In genomic region chr14:106831322-106831720, GRCh38 we compare ENCODE assay signal across 8 cellular contexts.
A peak's percentile ranks its signal among the peaks of the same experiment; 100 is the strongest.
DNase-seq lines count a peak whose midpoint lies in the region; ATAC-seq and TF ChIP-seq lines count a peak whose summit lies in the region.

No MANE protein-coding gene starts in this region.

- no peaks in the 10 kb centered on the region for H3K9me2 ChIP-seq in DOHH2 (replicated peaks; ENCODE audit: control insufficient read depth, low read length)

- H3K4me1 ChIP-seq in DOHH2 (ENCODE audit: control insufficient read depth, low read length) (peaks cover 13% of the 10 kb centered on the region), spleen (no peaks in the 10 kb centered on the region), tibial artery (no peaks in the 10 kb centered on the region)

- no peaks in the 10 kb centered on the region for H3K36me3 Mint-ChIP-seq in activated naive CD4-positive, alpha-beta T cell treated with anti-CD3 and anti-CD28 coated beads for 36 hours (ENCODE audit: low read depth)

- CTCF ChIA-PET in activated naive CD4-positive, alpha-beta T cell treated with anti-CD3 and anti-CD28 coated beads for 36 hours (lab: Charles Lee): interaction anchor here (0.6 to 3.5 kb wide), 30 partner anchors 10 to 50 kb away, joined by 3 to 85 read pairs (median 6); no protein-coding TSS in a partner anchor

- peak; percentile 57 for ATAC-seq in GM21825 (IDR thresholded peaks at IDR 0.05; ENCODE audit: unreplicated experiment)

- no peaks in the 10 kb centered on the region for H3K27me3 Mint-ChIP-seq in activated naive CD4-positive, alpha-beta T cell treated with anti-CD3 and anti-CD28 coated beads for 36 hours (ENCODE audit: low read depth)

- H3K4me2 ChIP-seq in DOHH2 (ENCODE audit: low read length): peak overlapping the region; percentile 17; the same call in 1 of the 2 replicates

- 75 to 90% (median 82%) methylated on average over 11 of the region's 11 CpGs for WGBS in spleen, 5 donors

- peaks cover 15% of the 10 kb centered on the region for H3F3A ChIP-seq in DOHH2 (ENCODE audit: control insufficient read depth, insufficient read depth)

- H3K27me3 ChIP-seq in DOHH2 (ENCODE audit: control insufficient read depth, low read length): no peaks in the 10 kb centered on the region
- no peaks in the 10 kb centered on the region for H3K27me3 ChIP-seq in spleen (replicated peaks in 1 of 7)
- H3K27me3 ChIP-seq in tibial artery: no peaks in the 10 kb centered on the region

- H3K4me1 Mint-ChIP-seq in activated naive CD4-positive, alpha-beta T cell treated with anti-CD3 and anti-CD28 coated beads for 36 hours (ENCODE audit: low read depth): no peaks in the 10 kb centered on the region

- H4K20me1 ChIP-seq in DOHH2 (ENCODE audit: control insufficient read depth, insufficient read depth, low read depth, low read length): no peaks in the 10 kb centered on the region

- TF ChIP-seq POLR2A in spleen (IDR thresholded peaks at IDR 0.05): no peak

- no peak overlapping the region for H3K27ac ChIP-seq in DOHH2 (ENCODE audit: low read depth, low read length)
- no peak overlapping the region for H3K27ac ChIP-seq in spleen
- H3K27ac ChIP-seq in tibial artery: no peak overlapping the region

- peaks cover 7% of the 10 kb centered on the region; the same call in 1 of the 2 replicates for H3K36me3 ChIP-seq in DOHH2 (ENCODE audit: control insufficient read depth, low read length)
- H3K36me3 ChIP-seq in spleen: no peaks in the 10 kb centered on the region
- H3K36me3 ChIP-seq in tibial artery: no peaks in the 10 kb centered on the region

- H3K4me3 ChIP-seq in DOHH2 (ENCODE audit: low read length): peak overlapping the region; percentile 38
- H3K4me3 ChIP-seq in spleen: no peak overlapping the region
- H3K4me3 ChIP-seq in tibial artery: no peak overlapping the region

- no peaks in the 10 kb centered on the region for H3K79me2 ChIP-seq in DOHH2 (ENCODE audit: control insufficient read depth, low read length)

- no peak overlapping the region for H3K27ac Mint-ChIP-seq in activated naive CD4-positive, alpha-beta T cell treated with anti-CD3 and anti-CD28 coated beads for 36 hours

- peak; percentile 22 for DNase-seq in NCI-H69 (lab: John Stamatoyannopoulos, UW)
- DNase-seq in activated naive CD4-positive, alpha-beta T cell treated with anti-CD3 and anti-CD28 coated beads for 36 hours: peak; percentile 75
- DNase-seq in spleen: peak; percentile 81
- DNase-seq in cerebellar cortex (ENCODE audit: low spot score): no peak
- DNase-seq in tibial artery: no peak
- no peak for DNase-seq in SHP77 (lab: John Stamatoyannopoulos, UW)

- TF ChIP-seq CTCF in DOHH2 (IDR thresholded peaks at IDR 0.05; ENCODE audit: low read depth, low read length, poor library complexity, severe bottlenecking) (peak; percentile 96), spleen (IDR thresholded peaks at IDR 0.05 in 8 of 11, conservative IDR thresholded peaks at IDR 0.05 in 3 of 11) (peak in 7 of 11 experiments; percentile 26 to 49 (median 38)), tibial artery (IDR thresholded peaks at IDR 0.05) (no peak)

- H3K9me3 ChIP-seq in DOHH2 (ENCODE audit: control insufficient read depth, insufficient read depth, low read length) (peaks cover 26% of the 10 kb centered on the region), spleen (peaks cover 0 to 4% (median 0%) of the 10 kb centered on the region in 8 donors), tibial artery (no peaks in the 10 kb centered on the region)

- intact Hi-C loops in activated naive CD4-positive, alpha-beta T cell treated with anti-CD3 and anti-CD28 coated beads for 36 hours (cut with micrococcal nuclease): loop anchor here (2.0 kb wide), 2 partner anchors 13 to 41 kb away; no protein-coding TSS in a partner anchor
- intact Hi-C loops in spleen (cut with DNase I; ENCODE audit: low total_unique reads): no loop called here
- intact Hi-C loops in tibial artery (cut with DNase I; ENCODE audit: low total_unique reads): no loop called here

- no peak overlapping the region for H3K4me3 Mint-ChIP-seq in activated naive CD4-positive, alpha-beta T cell treated with anti-CD3 and anti-CD28 coated beads for 36 hours

- no peaks in the 10 kb centered on the region for H3K9me3 Mint-ChIP-seq in activated naive CD4-positive, alpha-beta T cell treated with anti-CD3 and anti-CD28 coated beads for 36 hours

Comparison
In these comparisons a context has a peak if more than half of its experiments do, and no peak if none do; other contexts are left out.
1. CTCF ChIP-seq: peak in DOHH2 (single experiment) and spleen (7 of 11); none in tibial artery (0 of 2).
2. DNase-seq: peak in NCI-H69 (single experiment), activated naive CD4-positive, alpha-beta T cell treated with anti-CD3 and anti-CD28 coated beads for 36 hours (single experiment) and spleen (single experiment); none in cerebellar cortex (single experiment), tibial artery (0 of 2) and SHP77 (0 of 2).